In genomic region chr4:140071043-140071442, GRCh38 we compare ENCODE assay signal across 11 cellular contexts.
DNase-seq lines count a peak whose midpoint lies in the region; ATAC-seq and TF ChIP-seq lines count a peak whose summit lies in the region.
"Had no signal": no experiment of that assay in that cellular context is flagged by ENCODE, and none has a peak within 500 bp of the region (broad histone marks: within the 10 kb centered on the region; RNA-seq: fewer than 3 reads in every experiment).

No MANE protein-coding gene starts in this region.

- 50% methylated on average over 1 of the region's 5 CpGs; no CpG with 5 or more reads in 1 of the 2 experiments for WGBS in IMR-90 (ENCODE audit: extremely low coverage in 2 of 2, insufficient read length in 1 of 2), 2 experiments

- H3K27me3 ChIP-seq in IMR-90 (ENCODE audit: control insufficient read depth, insufficient read depth, low read length) (no peaks in the 10 kb centered on the region), brain microvascular endothelial cell (replicated peaks) (no peaks in the 10 kb centered on the region)
- H3K27me3 ChIP-seq: upper lobe of left lung had no signal

- intact Hi-C loops in activated CD4-positive, alpha-beta T cell treated with anti-CD3 and anti-CD28 coated beads, Interleukin-2, amount 10 ng/mL, durations not matched to agents 24 days and 14 days (cut with micrococcal nuclease): loop anchor here (1.0 to 5.0 kb wide), 2 partner anchors 121 to 214 kb away; no protein-coding TSS in a partner anchor
- intact Hi-C loops in IMR-90 (cut with micrococcal nuclease): no loop called here

- H4K20me1 ChIP-seq in IMR-90 (ENCODE audit: insufficient read depth, low read length): no peaks in the 10 kb centered on the region

- DNase-seq in activated CD4-positive, alpha-beta T cell treated with anti-CD3 and anti-CD28 coated beads, Interleukin-2, amount 10 ng/mL, durations not matched to agents 24 days and 14 days: no peak
- no peak for DNase-seq in activated CD4-positive, alpha-beta T cell treated with anti-CD3 and anti-CD28 coated beads, Interleukin-2, amount 50 U/mL, for 1 hour
- DNase-seq in IMR-90: no peak
- DNase-seq in brain microvascular endothelial cell: no peak
- DNase-seq in progenitor cell of endocrine pancreas (ENCODE audit: low spot score, unreplicated experiment): no peak
- no peak for DNase-seq in erythroblast (lab: John Stamatoyannopoulos, UW)
- DNase-seq: NCI-H1092 treated with DMSO at 0.1 percent for 48 hours, NCI-H510A, upper lobe of left lung had no signal

- peak overlapping the region; percentile 26 for H3K4ac ChIP-seq in IMR-90 (ENCODE audit: low read depth, low read length)

- H4K8ac ChIP-seq in IMR-90 (ENCODE audit: low read depth in 2 of 2, low read length in 2 of 2): peak overlapping the region; percentile 52 to 56; a peak in 2 of 4 replicates

- H3K4me2 ChIP-seq in IMR-90 (ENCODE audit: low read depth, low read length): no peak overlapping the region

- H2AK5ac ChIP-seq in IMR-90 (ENCODE audit: low read depth, low read length): peak overlapping the region; percentile 66

- H3K18ac ChIP-seq in IMR-90 (ENCODE audit: low read depth, low read length): peak overlapping the region; percentile 86

- TF ChIP-seq CTCF in IMR-90 (conservative IDR thresholded peaks at IDR 0.05; ENCODE audit: low read depth, low read length) (no peak), brain microvascular endothelial cell (IDR thresholded peaks at IDR 0.05; ENCODE audit: low read depth, low read length, missing control alignments) (no peak), progenitor cell of endocrine pancreas (IDR thresholded peaks at IDR 0.05; ENCODE audit: unreplicated experiment) (no peak)

- no peak for ATAC-seq in IMR-90 (ENCODE audit: low read depth)
- no peak for ATAC-seq in HG03139 (IDR thresholded peaks at IDR 0.05; ENCODE audit: unreplicated experiment)
- ATAC-seq in GM21723 (IDR thresholded peaks at IDR 0.05; ENCODE audit: unreplicated experiment): no peak

- peak overlapping the region; percentile 25 for H4K5ac ChIP-seq in IMR-90 (ENCODE audit: low read depth, low read length)

- dilution Hi-C loops in IMR-90 (cut with HindIII; ENCODE audit: low sequenced_read_pairs, unreplicated experiment): no loop called here

- H3K36me3 ChIP-seq in IMR-90 (ENCODE audit: control insufficient read depth, insufficient read depth, low read length) (no peaks in the 10 kb centered on the region), brain microvascular endothelial cell (replicated peaks) (no peaks in the 10 kb centered on the region)
- H3K36me3 ChIP-seq: upper lobe of left lung had no signal

- H3K9me3 ChIP-seq in IMR-90 (ENCODE audit: control insufficient read depth, insufficient read depth, low read length): no peaks in the 10 kb centered on the region
- H3K9me3 ChIP-seq: upper lobe of left lung had no signal

- peak overlapping the region; percentile 75 for H4K91ac ChIP-seq in IMR-90 (ENCODE audit: insufficient read depth, low read depth, low read length)

- BruUV-seq in IMR-90 (replicated peaks; lab: Mats Ljungman, UMichigan): no TSS peak

- H2BK20ac ChIP-seq in IMR-90 (ENCODE audit: low read depth, low read length): peak overlapping the region; percentile 60

- H2AFZ ChIP-seq in IMR-90 (replicated peaks; ENCODE audit: low read length, poor library complexity): no peak overlapping the region

- H3K14ac ChIP-seq in IMR-90 (replicated peaks; ENCODE audit: low read depth, low read length): peak overlapping the region; percentile 41

- H3K27me3 Mint-ChIP-seq in activated CD4-positive, alpha-beta T cell treated with anti-CD3 and anti-CD28 coated beads, Interleukin-2, amount 10 ng/mL, durations not matched to agents 24 days and 14 days: peaks cover 48% of the 10 kb centered on the region
- no peaks in the 10 kb centered on the region for H3K27me3 Mint-ChIP-seq in progenitor cell of endocrine pancreas

- H3K9me1 ChIP-seq in IMR-90 (ENCODE audit: insufficient read depth, low read length): peaks cover 12% of the 10 kb centered on the region; the same call in 1 of the 2 replicates

- TF ChIP-seq POLR2A in IMR-90 (IDR thresholded peaks at IDR 0.05; ENCODE audit: low read depth, low read length): no peak
- TF ChIP-seq POLR2A in erythroblast (IDR thresholded peaks at IDR 0.05; ENCODE audit: low read length): no peak

- peak overlapping the region; percentile 79 for H2BK120ac ChIP-seq in IMR-90 (ENCODE audit: low read depth, low read length)

- TF ChIP-seq RAD21 in IMR-90 (IDR thresholded peaks at IDR 0.05; ENCODE audit: low read length): no peak

- H3K56ac ChIP-seq in IMR-90 (ENCODE audit: extremely low read depth, insufficient read depth, low read length): no peak overlapping the region

- CTCF ChIA-PET in IMR-90 (lab: Yijun Ruan, JAX): interaction anchor here (0.8 kb wide), 1 partner anchor 9 kb away, joined by 3 read pairs; no protein-coding TSS in a partner anchor

- H3K27ac ChIP-seq in IMR-90 (ENCODE audit: insufficient read depth, low read length): no peak overlapping the region
- H3K27ac ChIP-seq in brain microvascular endothelial cell: peak overlapping the region; percentile 46

- H3K4me1 ChIP-seq in IMR-90 (ENCODE audit: control insufficient read depth, insufficient read depth, low read length): peaks cover 14% of the 10 kb centered on the region

- no peak overlapping the region for H3K27ac Mint-ChIP-seq in activated CD4-positive, alpha-beta T cell treated with anti-CD3 and anti-CD28 coated beads, Interleukin-2, amount 10 ng/mL, durations not matched to agents 24 days and 14 days
- peak overlapping the region; percentile 86 for H3K27ac Mint-ChIP-seq in progenitor cell of endocrine pancreas

- H3K4me1 Mint-ChIP-seq in activated CD4-positive, alpha-beta T cell treated with anti-CD3 and anti-CD28 coated beads, Interleukin-2, amount 10 ng/mL, durations not matched to agents 24 days and 14 days: peaks cover 37% of the 10 kb centered on the region
- peaks cover 27% of the 10 kb centered on the region for H3K4me1 Mint-ChIP-seq in progenitor cell of endocrine pancreas (ENCODE audit: low read depth)

- H2AK9ac ChIP-seq in IMR-90 (replicated peaks; ENCODE audit: low read depth, low read length, poor library complexity): no peak overlapping the region

- POLR2A ChIA-PET in IMR-90 (lab: Charles Lee; ENCODE audit: unreplicated experiment): no interaction called here

- no peak overlapping the region for H3K4me3 ChIP-seq in IMR-90 (ENCODE audit: insufficient read depth, low read depth, low read length)
- H3K4me3 ChIP-seq in brain microvascular endothelial cell (ENCODE audit: low read depth, low read length): no peak overlapping the region
- H3K4me3 ChIP-seq: upper lobe of left lung had no signal

- H3K9ac ChIP-seq in IMR-90 (ENCODE audit: low read depth, low read length): no peak overlapping the region

- in situ Hi-C loops in IMR-90 (cut with MboI; ENCODE audit: low sequenced_read_pairs) (no loop called here), brain microvascular endothelial cell (cut with HindIII; ENCODE audit: low pct_ligation_motif_present, low sequenced_read_pairs) (no loop called here)

- peak overlapping the region; percentile 76 for H3K23ac ChIP-seq in IMR-90 (ENCODE audit: low read depth, low read length)

- peak overlapping the region; percentile 59; the same call in 2 of the 3 replicates for H2BK15ac ChIP-seq in IMR-90 (ENCODE audit: low read depth, low read length)

- peak overlapping the region; percentile 40 for H2BK5ac ChIP-seq in IMR-90 (ENCODE audit: low read depth, low read length, poor library complexity, severe bottlenecking)

- no peaks in the 10 kb centered on the region for H3K9me3 Mint-ChIP-seq in activated CD4-positive, alpha-beta T cell treated with anti-CD3 and anti-CD28 coated beads, Interleukin-2, amount 10 ng/mL, durations not matched to agents 24 days and 14 days
- no peaks in the 10 kb centered on the region for H3K9me3 Mint-ChIP-seq in progenitor cell of endocrine pancreas (ENCODE audit: low read depth)

- peak overlapping the region; percentile 73 for H3K4me3 Mint-ChIP-seq in activated CD4-positive, alpha-beta T cell treated with anti-CD3 and anti-CD28 coated beads, Interleukin-2, amount 10 ng/mL, durations not matched to agents 24 days and 14 days
- no peak overlapping the region for H3K4me3 Mint-ChIP-seq in progenitor cell of endocrine pancreas (ENCODE audit: low read depth)

- peaks cover 6 to 13% of the 10 kb centered on the region in 2 experiments; a peak in 3 of 4 replicates for H3K79me1 ChIP-seq in IMR-90 (ENCODE audit: low read depth in 1 of 2, low read length in 2 of 2)

- H3K36me3 Mint-ChIP-seq in activated CD4-positive, alpha-beta T cell treated with anti-CD3 and anti-CD28 coated beads, Interleukin-2, amount 10 ng/mL, durations not matched to agents 24 days and 14 days (ENCODE audit: low read depth): peaks cover 2% of the 10 kb centered on the region
- no peaks in the 10 kb centered on the region for H3K36me3 Mint-ChIP-seq in progenitor cell of endocrine pancreas (ENCODE audit: insufficient read depth)

TF ChIP-seq in IMR-90, 13 proteins besides CTCF, POLR2A, EP300 and RAD21:
- TF ChIP-seq RFX5 (IDR thresholded peaks at IDR 0.05; ENCODE audit: low read depth, low read length) (no peak), ELK1 (IDR thresholded peaks at IDR 0.05; ENCODE audit: borderline replicate concordance, low read depth, low read length) (no peak), NFE2L2 (IDR thresholded peaks at IDR 0.05; ENCODE audit: low read depth, low read length) (no peak), MAFK (IDR thresholded peaks at IDR 0.05; ENCODE audit: low read depth, low read length) (no peak), CEBPB (IDR thresholded peaks at IDR 0.05; ENCODE audit: low read depth, low read length) (no peak), MXI1 (IDR thresholded peaks at IDR 0.05; ENCODE audit: borderline replicate concordance, low read depth, low read length) (no peak)
